8 cellular contexts compared by ENCODE assay signal in genomic region chr1:173715538-173715844, GRCh38.
DNase-seq lines count a peak whose midpoint lies in the region; ATAC-seq and TF ChIP-seq lines count a peak whose summit lies in the region.

No MANE protein-coding gene starts in this region.

- no peaks in the 10 kb centered on the region for H3K36me3 ChIP-seq in iPS DF 6.9 (ENCODE audit: control insufficient read depth, insufficient read depth, low read length)

- DNase-seq in NCI-H146 treated with DMSO at 0.1 percent for 48 hours (lab: John Stamatoyannopoulos, UW; ENCODE audit: unreplicated experiment): peak; percentile 23
- no peak for DNase-seq in NCI-H146 (lab: John Stamatoyannopoulos, UW)
- no peak for DNase-seq in iPS DF 6.9 (ENCODE audit: low read depth, low spot score)
- no peak for DNase-seq in stimulated activated effector memory CD8-positive, alpha-beta T cell treated with anti-CD3 and anti-CD28 coated beads, Interleukin-12 subunit alpha, Interleukin-12 subunit beta, amount 100 ng/mL, for 72 hours (ENCODE audit: low spot score in 2 of 2)
- DNase-seq in GDM1 (lab: John Stamatoyannopoulos, UW): no peak
- DNase-seq in COR-L47 (lab: John Stamatoyannopoulos, UW): no peak

- peaks cover 20% of the 10 kb centered on the region for H3K4me1 Mint-ChIP-seq in stimulated activated effector memory CD8-positive, alpha-beta T cell treated with anti-CD3 and anti-CD28 coated beads, Interleukin-12 subunit alpha, Interleukin-12 subunit beta, amount 100 ng/mL, for 72 hours

- no CpG with 5 or more reads among the region's 8 CpGs for WGBS in iPS DF 6.9 (ENCODE audit: insufficient coverage, insufficient read length)

- no peaks in the 10 kb centered on the region for H3K9me3 Mint-ChIP-seq in stimulated activated effector memory CD8-positive, alpha-beta T cell treated with anti-CD3 and anti-CD28 coated beads, Interleukin-12 subunit alpha, Interleukin-12 subunit beta, amount 100 ng/mL, for 72 hours

- no peak for TF ChIP-seq CTCF in WI38 (IDR thresholded peaks at IDR 0.05; ENCODE audit: low read depth, low read length)

- no peak for ATAC-seq in stimulated activated effector memory CD8-positive, alpha-beta T cell treated with anti-CD3 and anti-CD28 coated beads, Interleukin-12 subunit alpha, Interleukin-12 subunit beta, amount 100 ng/mL, for 72 hours
- ATAC-seq in GM18519 (IDR thresholded peaks at IDR 0.05; ENCODE audit: low FRiP score, unreplicated experiment): no peak

- H3K27me3 ChIP-seq in iPS DF 6.9 (ENCODE audit: control insufficient read depth, insufficient read depth, low read length): no peaks in the 10 kb centered on the region

- peak overlapping the region; percentile 97 for H3K27ac Mint-ChIP-seq in stimulated activated effector memory CD8-positive, alpha-beta T cell treated with anti-CD3 and anti-CD28 coated beads, Interleukin-12 subunit alpha, Interleukin-12 subunit beta, amount 100 ng/mL, for 72 hours

- H3K4me1 ChIP-seq in iPS DF 6.9 (ENCODE audit: control insufficient read depth, insufficient read depth, low read length): no peaks in the 10 kb centered on the region

- no peak overlapping the region for H3K27ac ChIP-seq in iPS DF 6.9 (ENCODE audit: low read length)

- H3K4me3 ChIP-seq in WI38 (ENCODE audit: low read depth, low read length): peak overlapping the region; percentile 81
- H3K4me3 ChIP-seq in iPS DF 6.9 (ENCODE audit: low read length): peak overlapping the region; percentile 55; the same call in 1 of the 2 replicates

- H3K36me3 Mint-ChIP-seq in stimulated activated effector memory CD8-positive, alpha-beta T cell treated with anti-CD3 and anti-CD28 coated beads, Interleukin-12 subunit alpha, Interleukin-12 subunit beta, amount 100 ng/mL, for 72 hours: peaks cover 20% of the 10 kb centered on the region

- H3K4me3 Mint-ChIP-seq in stimulated activated effector memory CD8-positive, alpha-beta T cell treated with anti-CD3 and anti-CD28 coated beads, Interleukin-12 subunit alpha, Interleukin-12 subunit beta, amount 100 ng/mL, for 72 hours: peak overlapping the region; percentile 97

- no peaks in the 10 kb centered on the region for H3K9me3 ChIP-seq in iPS DF 6.9 (ENCODE audit: control insufficient read depth, insufficient read depth, low read length)
